In genomic region chr2:130520994-130521393, GRCh38 we compare ENCODE assay signal across 13 cellular contexts. TPM values are rescaled to one million over a fixed set of nuclear protein-coding genes. Genes with fewer than 3 reads are reported as not detected.
A peak's percentile ranks its signal among the peaks of the same experiment; 100 is the strongest.
DNase-seq lines count a peak whose midpoint lies in the region; ATAC-seq, FAIRE-seq and TF ChIP-seq lines count a peak whose summit lies in the region.
"Not testable (repeated sequence)": the region's sequence is repeated elsewhere in the genome, so short reads cannot be mapped to it uniquely, and the experiment has no call there.
"Had no signal": no experiment of that assay in that cellular context is flagged by ENCODE, and none has a peak within 500 bp of the region (broad histone marks: within the 10 kb centered on the region; RNA-seq: fewer than 3 reads in every experiment).

Gene CFC1B, plus strand, starts transcription at chr2:130521222. Its CDS starts 263 bp downstream, at chr2:130521485.

- WGBS in body of pancreas, 2 donors: no CpG with 5 or more reads among the region's 7 CpGs

- not testable (repeated sequence) for TF ChIP-seq CTCF in body of pancreas (IDR thresholded peaks at IDR 0.05)

- H3K9me3 ChIP-seq in body of pancreas: not testable (repeated sequence)

- not testable (repeated sequence) for TF ChIP-seq POLR2A in body of pancreas (IDR thresholded peaks at IDR 0.05)

- not testable (repeated sequence) for H3K27me3 ChIP-seq in body of pancreas

- not testable (repeated sequence) for H3K4me3 ChIP-seq in body of pancreas

- H3K36me3 ChIP-seq in body of pancreas (replicated peaks in 1 of 2; ENCODE audit: insufficient read depth in 1 of 2, low read depth in 2 of 2): not testable (repeated sequence)

- intact Hi-C loops in body of pancreas (cut with DNase I): not testable (repeated sequence)

- H3K4me1 ChIP-seq in body of pancreas: not testable (repeated sequence)

- not testable (repeated sequence) for H3K27ac ChIP-seq in body of pancreas

- ATAC-seq in body of pancreas: peak; percentile 30

- peak; percentile 85 for FAIRE-seq in islet of Langerhans (lab: Jason Lieb, UNC)

- DNase-seq in body of pancreas: not testable (repeated sequence)

RNA-seq across cellular contexts. Expression of gene CFC1B, which starts in this region (rescaled TPM):
- not detected for total RNA-seq in body of pancreas
- total RNA-seq: A172; A673; B cell; Caco-2; Calu3; CD4-positive, alpha-beta memory T cell; CD4-positive, alpha-beta T cell; CD4-positive, CD25-positive, alpha-beta regulatory T cell; CD8-positive, alpha-beta memory T cell; CD8-positive, alpha-beta T cell; Daoy had no signal

Comparison
In these comparisons a context has a peak if more than half of its experiments do, and no peak if none do; other contexts are left out.
1. Peak in ATAC-seq in body of pancreas; RNA of the gene not detected or under 1 TPM.